ENCODE assay signal across 8 cellular contexts in genomic region chr17:68511254-68511670, GRCh38. TPM values are rescaled to one million over a fixed set of nuclear protein-coding genes. Genes with fewer than 3 reads are reported as not detected.
DNase-seq lines count a peak whose midpoint lies in the region; ATAC-seq and TF ChIP-seq lines count a peak whose summit lies in the region.

No MANE protein-coding gene starts in this region.

- CTCF ChIA-PET in CD8-positive, alpha-beta memory T cell (lab: Charles Lee): interaction anchor here (1.9 kb wide), 1 partner anchor 23 kb away, joined by 11 read pairs; no protein-coding TSS in a partner anchor

- peak overlapping the region; percentile 99 for H3K9ac ChIP-seq in mucosa of stomach (ENCODE audit: low read length)

- POLR2A ChIA-PET in CD8-positive, alpha-beta memory T cell (lab: Charles Lee): interaction anchor here (2.6 kb wide), 1 partner anchor 23 kb away, joined by 9 read pairs; no protein-coding TSS in a partner anchor

- H3K27me3 Mint-ChIP-seq in CD8-positive, alpha-beta memory T cell: no peaks in the 10 kb centered on the region

- TF ChIP-seq CTCF in LNCaP clone FGC (IDR thresholded peaks at IDR 0.05; ENCODE audit: control insufficient read depth, extremely low read depth, insufficient read depth): no peak; the same call in 1 of the 2 replicates

- peak overlapping the region; percentile 81 to 100 (median 94) for H3K27ac Mint-ChIP-seq in CD8-positive, alpha-beta memory T cell

- H3K4me3 Mint-ChIP-seq in CD8-positive, alpha-beta memory T cell: peak overlapping the region; percentile 76 to 100 (median 83)

- H3K4me3 ChIP-seq in CD8-positive, alpha-beta memory T cell (ENCODE audit: low read length): peak overlapping the region; percentile 68
- H3K4me3 ChIP-seq in LNCaP clone FGC (ENCODE audit: low read depth, low read length) (peak overlapping the region; percentile 82), mucosa of stomach (ENCODE audit: low read length) (peak overlapping the region; percentile 98)

- H3K36me3 ChIP-seq in CD8-positive, alpha-beta memory T cell (ENCODE audit: insufficient read depth, low read length): no peaks in the 10 kb centered on the region
- H3K36me3 ChIP-seq in mucosa of stomach (ENCODE audit: control insufficient read depth, insufficient read depth, low read length): no peaks in the 10 kb centered on the region

- peak overlapping the region; percentile 99 for H3K27ac ChIP-seq in CD8-positive, alpha-beta memory T cell (ENCODE audit: low read depth, low read length)

- H3K9me3 ChIP-seq in CD8-positive, alpha-beta memory T cell (ENCODE audit: low read length): no peaks in the 10 kb centered on the region
- H3K9me3 ChIP-seq in mucosa of stomach (ENCODE audit: control insufficient read depth, low read length): no peaks in the 10 kb centered on the region

- no peaks in the 10 kb centered on the region for H3K27me3 ChIP-seq in CD8-positive, alpha-beta memory T cell (ENCODE audit: insufficient read depth, low read length, poor library complexity, severe bottlenecking)
- no peaks in the 10 kb centered on the region for H3K27me3 ChIP-seq in mucosa of stomach (ENCODE audit: control insufficient read depth, insufficient read depth, low read length)

- no peak for DNase-seq in CD8-positive, alpha-beta memory T cell
- DNase-seq in LNCaP clone FGC (ENCODE audit: low read depth) (no peak), cerebellar cortex (ENCODE audit: low spot score) (peak; percentile 63), UCSD-AML1 (lab: John Stamatoyannopoulos, UW; ENCODE audit: unreplicated experiment) (no peak), hippocampal formation (lab: John Stamatoyannopoulos, UW) (no peak)

- H3K36me3 Mint-ChIP-seq in CD8-positive, alpha-beta memory T cell: peaks cover 0 to 33% (median 3%) of the 10 kb centered on the region in 3 donors

- peaks cover 40 to 58% (median 47%) of the 10 kb centered on the region in 3 donors for H3K4me1 Mint-ChIP-seq in CD8-positive, alpha-beta memory T cell

- ATAC-seq in HG03439 (IDR thresholded peaks at IDR 0.05; ENCODE audit: unreplicated experiment) (no peak), GM19351 (IDR thresholded peaks at IDR 0.05; ENCODE audit: unreplicated experiment) (no peak)

- no peaks in the 10 kb centered on the region for H3K9me3 Mint-ChIP-seq in CD8-positive, alpha-beta memory T cell

- H3K4me1 ChIP-seq in CD8-positive, alpha-beta memory T cell (ENCODE audit: insufficient read depth, low read length): peaks cover 30% of the 10 kb centered on the region
- peaks cover 15% of the 10 kb centered on the region for H3K4me1 ChIP-seq in mucosa of stomach (ENCODE audit: control insufficient read depth, insufficient read depth, low read length)

RNA-seq across cellular contexts. Expression of gene PRKAR1A, which starts 1.0 kb away (rescaled TPM):
- total RNA-seq in CD8-positive, alpha-beta memory T cell: 100 to 1,000 TPM; 197 to 203 TPM
- 191 TPM for polyA plus RNA-seq in CD8-positive, alpha-beta memory T cell

RNA-seq across cellular contexts. Expression of gene WIPI1, which starts 54.0 kb away (rescaled TPM):
- total RNA-seq in CD8-positive, alpha-beta memory T cell: 10 to 100 TPM in 1 of 2 experiments, 1 to 10 TPM in 1; 9.8 to 10.3 TPM
- 8.2 TPM for polyA plus RNA-seq in CD8-positive, alpha-beta memory T cell
